Comparison of ENCODE assay signal across 24 cellular contexts in genomic region chr9:26673276-26673675, GRCh38.
DNase-seq lines count a peak whose midpoint lies in the region; ATAC-seq, FAIRE-seq and TF ChIP-seq lines count a peak whose summit lies in the region.
"Had no signal": no experiment of that assay in that cellular context is flagged by ENCODE, and none has a peak within 500 bp of the region (broad histone marks: within the 10 kb centered on the region; RNA-seq: fewer than 3 reads in every experiment).

No MANE protein-coding gene starts in this region.

- peak overlapping the region; percentile 4 for H2AFZ ChIP-seq in hepatocyte

- H3K9me3 Mint-ChIP-seq in nephron = no peaks in the 10 kb centered on the region
- peaks cover 6% of the 10 kb centered on the region for H3K9me3 Mint-ChIP-seq in natural killer cell treated with Interleukin-12 subunit alpha and Interleukin-12 subunit beta and Interleukin-15 and Interleukin-18, amount 100 ng/mL, for 72 hours
- H3K9me3 Mint-ChIP-seq in stimulated activated naive B cell treated with anti-CD40 and anti-IgM and Interleukin-4, amounts not matched to agents 10 μg/mL and 1 μg/mL and 100 μg/mL, for 72 hours = no peaks in the 10 kb centered on the region
- H3K9me3 Mint-ChIP-seq: CD8-positive, alpha-beta T cell had no signal

- no peaks in the 10 kb centered on the region for H3K27me3 ChIP-seq in hepatocyte
- H3K27me3 ChIP-seq: BLaER1 had no signal

- peaks cover 26% of the 10 kb centered on the region for H3K4me1 Mint-ChIP-seq in nephron
- no peaks in the 10 kb centered on the region for H3K4me1 Mint-ChIP-seq in natural killer cell treated with Interleukin-12 subunit alpha and Interleukin-12 subunit beta and Interleukin-15 and Interleukin-18, amount 100 ng/mL, for 72 hours (ENCODE audit: low read depth in 2 of 2)
- no peaks in the 10 kb centered on the region for H3K4me1 Mint-ChIP-seq in stimulated activated naive B cell treated with anti-CD40 and anti-IgM and Interleukin-4, amounts not matched to agents 10 μg/mL and 1 μg/mL and 100 μg/mL, for 72 hours
- H3K4me1 Mint-ChIP-seq: B cell; CD4-positive, CD25-positive, alpha-beta regulatory T cell had no signal

- ATAC-seq in natural killer cell treated with Interleukin-12 subunit alpha and Interleukin-12 subunit beta and Interleukin-15 and Interleukin-18, amount 100 ng/mL, for 72 hours = no peak
- no peak for ATAC-seq in GM18861 (IDR thresholded peaks at IDR 0.05; ENCODE audit: unreplicated experiment)
- no peak for ATAC-seq in stimulated activated naive B cell treated with anti-CD40 and anti-IgM and Interleukin-4, amounts not matched to agents 10 μg/mL and 1 μg/mL and 100 μg/mL, for 72 hours (replicated peaks)
- ATAC-seq: CD8-positive, alpha-beta T cell had no signal

- H3K79me2 ChIP-seq in hepatocyte = no peaks in the 10 kb centered on the region

- 78% methylated on average over 1 of the region's 1 CpG for WGBS in hepatocyte (ENCODE audit: low lambda C conversion rate, missing lambda C conversion rate)

- no peaks in the 10 kb centered on the region for H4K20me1 ChIP-seq in hepatocyte (ENCODE audit: insufficient read depth, poor library complexity, severe bottlenecking)
- H4K20me1 ChIP-seq: BLaER1 had no signal

- H3K27ac Mint-ChIP-seq in nephron = peak overlapping the region; percentile 20 to 77 (median 37)
- no peak overlapping the region for H3K27ac Mint-ChIP-seq in natural killer cell treated with Interleukin-12 subunit alpha and Interleukin-12 subunit beta and Interleukin-15 and Interleukin-18, amount 100 ng/mL, for 72 hours
- no peak overlapping the region for H3K27ac Mint-ChIP-seq in stimulated activated naive B cell treated with anti-CD40 and anti-IgM and Interleukin-4, amounts not matched to agents 10 μg/mL and 1 μg/mL and 100 μg/mL, for 72 hours
- H3K27ac Mint-ChIP-seq: B cell; CD4-positive, CD25-positive, alpha-beta regulatory T cell; CD8-positive, alpha-beta T cell had no signal

- H3K27ac ChIP-seq in hepatocyte = no peak overlapping the region
- H3K27ac ChIP-seq: 22Rv1, BLaER1, C4-2B had no signal

- H3K36me3 Mint-ChIP-seq in nephron (ENCODE audit: low read depth) = no peaks in the 10 kb centered on the region
- no peaks in the 10 kb centered on the region for H3K36me3 Mint-ChIP-seq in natural killer cell treated with Interleukin-12 subunit alpha and Interleukin-12 subunit beta and Interleukin-15 and Interleukin-18, amount 100 ng/mL, for 72 hours
- H3K36me3 Mint-ChIP-seq in stimulated activated naive B cell treated with anti-CD40 and anti-IgM and Interleukin-4, amounts not matched to agents 10 μg/mL and 1 μg/mL and 100 μg/mL, for 72 hours = no peaks in the 10 kb centered on the region
- H3K36me3 Mint-ChIP-seq: CD4-positive, CD25-positive, alpha-beta regulatory T cell; CD8-positive, alpha-beta T cell had no signal

- H3K4me3 ChIP-seq in hepatocyte = no peak overlapping the region
- H3K4me3 ChIP-seq: BLaER1 had no signal

- H3K9me3 ChIP-seq in hepatocyte (ENCODE audit: low read depth) = no peaks in the 10 kb centered on the region
- H3K9me3 ChIP-seq: BLaER1, Caco-2 had no signal

- H3K9me2 ChIP-seq in hepatocyte (replicated peaks; ENCODE audit: insufficient read depth) = no peaks in the 10 kb centered on the region

- DNase-seq in D721Med (ENCODE audit: insufficient read length, low spot score) = no peak
- peak; percentile 11 for DNase-seq in NCI-H82 treated with DMSO at 0.1 percent for 48 hours (lab: John Stamatoyannopoulos, UW; ENCODE audit: unreplicated experiment)
- no peak for DNase-seq in hepatocyte (ENCODE audit: low spot score)
- no peak for DNase-seq in natural killer cell treated with Interleukin-12 subunit alpha and Interleukin-12 subunit beta and Interleukin-15 and Interleukin-18, amount 100 ng/mL, for 72 hours (ENCODE audit: low spot score)
- DNase-seq in stimulated activated naive B cell treated with anti-CD40 and anti-IgM and Interleukin-4, amounts not matched to agents 10 μg/mL and 1 μg/mL and 100 μg/mL, for 72 hours = no peak
- DNase-seq in HK-2 (ENCODE audit: unreplicated experiment) = no peak
- DNase-seq: Caco-2; CD4-positive, CD25-positive, alpha-beta regulatory T cell; CD8-positive, alpha-beta T cell; DMS53; DMS79 treated with DMSO at 0.1 percent for 48 hours; GF-D8; H7; HCEC 1CT had no signal

- TF ChIP-seq CTCF in D721Med (IDR thresholded peaks at IDR 0.05; ENCODE audit: insufficient read depth, missing control alignments) (no peak), hepatocyte (IDR thresholded peaks at IDR 0.05; ENCODE audit: poor library complexity) (no peak), nephron (IDR thresholded peaks at IDR 0.05; ENCODE audit: unreplicated experiment in 3 of 3) (no peak)

- peak; percentile 72 for FAIRE-seq in D721Med (lab: Jason Lieb, UNC)
- FAIRE-seq: A204.1, GM12891, GM18507, H1 had no signal

- H3K4me2 ChIP-seq in hepatocyte = no peak overlapping the region
- H3K4me2 ChIP-seq: BLaER1 had no signal

- no peaks in the 10 kb centered on the region for H3K4me1 ChIP-seq in hepatocyte (ENCODE audit: insufficient read depth)
- H3K4me1 ChIP-seq: Caco-2 had no signal

- H3K4me3 Mint-ChIP-seq in nephron = no peak overlapping the region
- H3K4me3 Mint-ChIP-seq in natural killer cell treated with Interleukin-12 subunit alpha and Interleukin-12 subunit beta and Interleukin-15 and Interleukin-18, amount 100 ng/mL, for 72 hours = no peak overlapping the region
- no peak overlapping the region for H3K4me3 Mint-ChIP-seq in stimulated activated naive B cell treated with anti-CD40 and anti-IgM and Interleukin-4, amounts not matched to agents 10 μg/mL and 1 μg/mL and 100 μg/mL, for 72 hours
- H3K4me3 Mint-ChIP-seq: B cell; CD4-positive, CD25-positive, alpha-beta regulatory T cell; CD8-positive, alpha-beta T cell had no signal

- no peaks in the 10 kb centered on the region for H3K27me3 Mint-ChIP-seq in nephron (ENCODE audit: low read depth)
- H3K27me3 Mint-ChIP-seq in natural killer cell treated with Interleukin-12 subunit alpha and Interleukin-12 subunit beta and Interleukin-15 and Interleukin-18, amount 100 ng/mL, for 72 hours = no peaks in the 10 kb centered on the region
- H3K27me3 Mint-ChIP-seq in stimulated activated naive B cell treated with anti-CD40 and anti-IgM and Interleukin-4, amounts not matched to agents 10 μg/mL and 1 μg/mL and 100 μg/mL, for 72 hours = no peaks in the 10 kb centered on the region
- H3K27me3 Mint-ChIP-seq: B cell; CD4-positive, CD25-positive, alpha-beta regulatory T cell had no signal

- no peaks in the 10 kb centered on the region for H3K36me3 ChIP-seq in hepatocyte (replicated peaks; ENCODE audit: insufficient read depth, low read depth)
- H3K36me3 ChIP-seq: BLaER1 had no signal

Comparison
In these comparisons a context has a peak if more than half of its experiments do, and no peak if none do; other contexts are left out.
1. H3K27ac Mint-ChIP-seq: peak in nephron (3 of 3); none in natural killer cell treated with Interleukin-12 subunit alpha and Interleukin-12 subunit beta and Interleukin-15 and Interleukin-18, amount 100 ng/mL, for 72 hours (0 of 2) and stimulated activated naive B cell treated with anti-CD40 and anti-IgM and Interleukin-4, amounts not matched to agents 10 μg/mL and 1 μg/mL and 100 μg/mL, for 72 hours (single experiment).